In the genomic region with DNA sequence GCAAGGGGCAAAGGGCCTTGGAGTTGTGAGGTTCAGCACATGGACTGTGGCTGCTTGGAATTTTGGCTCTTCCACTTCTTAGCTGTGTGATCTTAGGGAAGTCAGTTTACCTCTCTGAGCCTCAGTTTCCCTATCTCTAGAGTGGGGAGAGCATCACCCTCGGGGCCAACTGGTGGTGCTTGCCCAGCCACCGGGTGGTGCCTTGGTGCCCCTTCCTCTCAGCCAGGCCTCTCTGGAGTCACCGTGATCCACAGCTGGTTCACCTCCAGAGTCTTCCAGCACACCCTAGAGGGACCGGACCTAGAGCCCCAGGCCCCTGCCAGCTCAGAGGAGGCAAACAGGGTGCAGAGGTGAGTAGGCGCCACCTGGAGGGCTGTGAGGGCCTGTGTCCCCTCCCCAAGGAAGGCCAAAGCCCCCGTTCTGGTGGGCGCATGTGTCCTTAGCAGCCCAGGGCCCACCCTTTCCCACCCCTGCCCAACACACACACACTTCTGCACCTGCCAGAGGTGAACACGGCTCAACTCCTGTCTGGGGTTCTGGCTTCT, we compare ENCODE assay signal across 1 cellular context.
TF ChIP-seq lines count a peak whose summit lies in the region.

No MANE protein-coding gene starts in this region.

TF ChIP-seq in K562, 482 proteins besides CTCF, POLR2A, EP300 and RAD21:
- TF ChIP-seq TFE3 (CRISPR knock-in tag; IDR thresholded peaks at IDR 0.05) (no peak), ADNP (tag; IDR thresholded peaks at IDR 0.05) (peak; percentile 48; the same call in 1 of the 2 replicates), POLR2B (IDR thresholded peaks at IDR 0.05; ENCODE audit: low read depth, partially characterized antibody) (no peak)
TF ChIP-seq in K562: peak in this region for 1.
